ENCODE assay signal across 1 cellular context in the genomic region with DNA sequence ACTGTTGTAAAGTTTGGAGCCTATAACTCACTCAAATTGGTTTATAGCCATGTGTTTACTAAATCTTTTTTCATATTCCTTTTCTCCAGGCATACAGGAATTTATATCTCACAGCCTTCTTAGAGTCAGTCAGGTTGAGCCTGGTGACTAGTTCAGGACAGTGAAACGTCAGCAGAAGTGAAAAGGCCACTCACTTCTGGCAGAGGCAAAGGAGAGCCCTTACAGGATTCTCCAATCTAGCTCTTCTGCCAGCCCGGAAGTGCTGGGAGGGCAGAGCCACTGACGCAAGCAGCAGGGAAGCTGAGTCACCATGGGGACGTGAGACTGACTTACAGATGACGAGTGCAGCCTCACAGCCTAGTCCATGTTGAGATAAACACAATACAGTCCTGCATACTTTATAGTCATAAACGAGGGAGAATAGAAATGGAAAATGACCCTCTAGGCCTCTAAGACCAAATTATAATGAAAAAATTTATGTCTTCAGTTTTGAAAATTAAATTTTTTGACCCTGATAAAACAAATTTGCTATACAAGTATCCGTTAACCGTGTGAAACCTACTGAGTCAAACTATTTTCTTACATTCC.
TF ChIP-seq lines count a peak whose summit lies in the region.

No MANE protein-coding gene starts in this region.

TF ChIP-seq in K562, 482 proteins besides CTCF, POLR2A, EP300 and RAD21 (continued from another document):
- TF ChIP-seq, protein P1, sequence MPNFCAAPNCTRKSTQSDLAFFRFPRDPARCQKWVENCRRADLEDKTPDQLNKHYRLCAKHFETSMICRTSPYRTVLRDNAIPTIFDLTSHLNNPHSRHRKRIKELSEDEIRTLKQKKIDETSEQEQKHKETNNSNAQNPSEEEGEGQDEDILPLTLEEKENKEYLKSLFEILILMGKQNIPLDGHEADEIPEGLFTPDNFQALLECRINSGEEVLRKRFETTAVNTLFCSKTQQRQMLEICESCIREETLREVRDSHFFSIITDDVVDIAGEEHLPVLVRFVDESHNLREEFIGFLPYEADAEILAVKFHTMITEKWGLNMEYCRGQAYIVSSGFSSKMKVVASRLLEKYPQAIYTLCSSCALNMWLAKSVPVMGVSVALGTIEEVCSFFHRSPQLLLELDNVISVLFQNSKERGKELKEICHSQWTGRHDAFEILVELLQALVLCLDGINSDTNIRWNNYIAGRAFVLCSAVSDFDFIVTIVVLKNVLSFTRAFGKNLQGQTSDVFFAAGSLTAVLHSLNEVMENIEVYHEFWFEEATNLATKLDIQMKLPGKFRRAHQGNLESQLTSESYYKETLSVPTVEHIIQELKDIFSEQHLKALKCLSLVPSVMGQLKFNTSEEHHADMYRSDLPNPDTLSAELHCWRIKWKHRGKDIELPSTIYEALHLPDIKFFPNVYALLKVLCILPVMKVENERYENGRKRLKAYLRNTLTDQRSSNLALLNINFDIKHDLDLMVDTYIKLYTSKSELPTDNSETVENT (CRISPR knock-in tag; IDR thresholded peaks at IDR 0.05): no peak
- no peak for TF ChIP-seq ZNF239 (CRISPR knock-in tag; IDR thresholded peaks at IDR 0.05)
- TF ChIP-seq ADNP (tag; IDR thresholded peaks at IDR 0.05): no peak
- no peak for TF ChIP-seq ZNF444 (CRISPR knock-in tag; IDR thresholded peaks at IDR 0.05)
- TF ChIP-seq TCF3 (CRISPR knock-in tag; IDR thresholded peaks at IDR 0.05): no peak; the same call in 1 of the 2 replicates
- peak; percentile 12; the same call in 1 of the 2 replicates for TF ChIP-seq NCOR1 (IDR thresholded peaks at IDR 0.05)
- TF ChIP-seq CBX2 (IDR thresholded peaks at IDR 0.05; ENCODE audit: insufficient read depth, low read length, poor library complexity, severe bottlenecking): no peak
- TF ChIP-seq, protein P2, sequence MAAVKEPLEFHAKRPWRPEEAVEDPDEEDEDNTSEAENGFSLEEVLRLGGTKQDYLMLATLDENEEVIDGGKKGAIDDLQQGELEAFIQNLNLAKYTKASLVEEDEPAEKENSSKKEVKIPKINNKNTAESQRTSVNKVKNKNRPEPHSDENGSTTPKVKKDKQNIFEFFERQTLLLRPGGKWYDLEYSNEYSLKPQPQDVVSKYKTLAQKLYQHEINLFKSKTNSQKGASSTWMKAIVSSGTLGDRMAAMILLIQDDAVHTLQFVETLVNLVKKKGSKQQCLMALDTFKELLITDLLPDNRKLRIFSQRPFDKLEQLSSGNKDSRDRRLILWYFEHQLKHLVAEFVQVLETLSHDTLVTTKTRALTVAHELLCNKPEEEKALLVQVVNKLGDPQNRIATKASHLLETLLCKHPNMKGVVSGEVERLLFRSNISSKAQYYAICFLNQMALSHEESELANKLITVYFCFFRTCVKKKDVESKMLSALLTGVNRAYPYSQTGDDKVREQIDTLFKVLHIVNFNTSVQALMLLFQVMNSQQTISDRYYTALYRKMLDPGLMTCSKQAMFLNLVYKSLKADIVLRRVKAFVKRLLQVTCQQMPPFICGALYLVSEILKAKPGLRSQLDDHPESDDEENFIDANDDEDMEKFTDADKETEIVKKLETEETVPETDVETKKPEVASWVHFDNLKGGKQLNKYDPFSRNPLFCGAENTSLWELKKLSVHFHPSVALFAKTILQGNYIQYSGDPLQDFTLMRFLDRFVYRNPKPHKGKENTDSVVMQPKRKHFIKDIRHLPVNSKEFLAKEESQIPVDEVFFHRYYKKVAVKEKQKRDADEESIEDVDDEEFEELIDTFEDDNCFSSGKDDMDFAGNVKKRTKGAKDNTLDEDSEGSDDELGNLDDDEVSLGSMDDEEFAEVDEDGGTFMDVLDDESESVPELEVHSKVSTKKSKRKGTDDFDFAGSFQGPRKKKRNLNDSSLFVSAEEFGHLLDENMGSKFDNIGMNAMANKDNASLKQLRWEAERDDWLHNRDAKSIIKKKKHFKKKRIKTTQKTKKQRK (IDR thresholded peaks at IDR 0.05; ENCODE audit: borderline replicate concordance, low read depth, low read length): no peak
- TF ChIP-seq HDAC1 (IDR thresholded peaks at IDR 0.05): no peak
- TF ChIP-seq ZNF263 (CRISPR knock-in tag; IDR thresholded peaks at IDR 0.05; ENCODE audit: borderline replicate concordance): no peak
- TF ChIP-seq FOXK1 (CRISPR knock-in tag; IDR thresholded peaks at IDR 0.05; ENCODE audit: borderline replicate concordance): no peak
- TF ChIP-seq SNRNP70 (optimal IDR thresholded peaks at IDR 0.05; ENCODE audit: low read depth, low read length): no peak
- peak; percentile 97 for TF ChIP-seq C11orf30 (IDR thresholded peaks at IDR 0.05; ENCODE audit: low read depth)
- TF ChIP-seq, protein P3, sequence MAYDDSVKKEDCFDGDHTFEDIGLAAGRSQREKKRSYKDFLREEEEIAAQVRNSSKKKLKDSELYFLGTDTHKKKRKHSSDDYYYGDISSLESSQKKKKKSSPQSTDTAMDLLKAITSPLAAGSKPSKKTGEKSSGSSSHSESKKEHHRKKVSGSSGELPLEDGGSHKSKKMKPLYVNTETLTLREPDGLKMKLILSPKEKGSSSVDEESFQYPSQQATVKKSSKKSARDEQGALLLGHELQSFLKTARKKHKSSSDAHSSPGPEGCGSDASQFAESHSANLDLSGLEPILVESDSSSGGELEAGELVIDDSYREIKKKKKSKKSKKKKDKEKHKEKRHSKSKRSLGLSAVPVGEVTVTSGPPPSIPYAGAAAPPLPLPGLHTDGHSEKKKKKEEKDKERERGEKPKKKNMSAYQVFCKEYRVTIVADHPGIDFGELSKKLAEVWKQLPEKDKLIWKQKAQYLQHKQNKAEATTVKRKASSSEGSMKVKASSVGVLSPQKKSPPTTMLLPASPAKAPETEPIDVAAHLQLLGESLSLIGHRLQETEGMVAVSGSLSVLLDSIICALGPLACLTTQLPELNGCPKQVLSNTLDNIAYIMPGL (CRISPR knock-in tag; IDR thresholded peaks at IDR 0.05): no peak
- no peak for TF ChIP-seq SLC30A9 (CRISPR knock-in tag; IDR thresholded peaks at IDR 0.05)
- no peak for TF ChIP-seq KHSRP (IDR thresholded peaks at IDR 0.05)
- TF ChIP-seq ZNF133 (CRISPR knock-in tag; IDR thresholded peaks at IDR 0.05): no peak
- TF ChIP-seq NFYB (IDR thresholded peaks at IDR 0.05; ENCODE audit: extremely low read depth, insufficient read length): no peak
- TF ChIP-seq HIVEP1 (CRISPR knock-in tag; IDR thresholded peaks at IDR 0.05): peak; percentile 36; the same call in 1 of the 2 replicates
- TF ChIP-seq BRCA1 (IDR thresholded peaks at IDR 0.05): no peak
- no peak for TF ChIP-seq BRCA1 (CRISPR knock-in tag; IDR thresholded peaks at IDR 0.05)
- TF ChIP-seq RBM17 (IDR thresholded peaks at IDR 0.05; ENCODE audit: borderline replicate concordance, low read depth, low read length): no peak
- TF ChIP-seq ZNF780A (CRISPR knock-in tag; IDR thresholded peaks at IDR 0.05): no peak
- TF ChIP-seq, protein P4, sequence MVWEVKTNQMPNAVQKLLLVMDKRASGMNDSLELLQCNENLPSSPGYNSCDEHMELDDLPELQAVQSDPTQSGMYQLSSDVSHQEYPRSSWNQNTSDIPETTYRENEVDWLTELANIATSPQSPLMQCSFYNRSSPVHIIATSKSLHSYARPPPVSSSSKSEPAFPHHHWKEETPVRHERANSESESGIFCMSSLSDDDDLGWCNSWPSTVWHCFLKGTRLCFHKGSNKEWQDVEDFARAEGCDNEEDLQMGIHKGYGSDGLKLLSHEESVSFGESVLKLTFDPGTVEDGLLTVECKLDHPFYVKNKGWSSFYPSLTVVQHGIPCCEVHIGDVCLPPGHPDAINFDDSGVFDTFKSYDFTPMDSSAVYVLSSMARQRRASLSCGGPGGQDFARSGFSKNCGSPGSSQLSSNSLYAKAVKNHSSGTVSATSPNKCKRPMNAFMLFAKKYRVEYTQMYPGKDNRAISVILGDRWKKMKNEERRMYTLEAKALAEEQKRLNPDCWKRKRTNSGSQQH (CRISPR knock-in tag; IDR thresholded peaks at IDR 0.05): no peak
- TF ChIP-seq, protein P5, sequence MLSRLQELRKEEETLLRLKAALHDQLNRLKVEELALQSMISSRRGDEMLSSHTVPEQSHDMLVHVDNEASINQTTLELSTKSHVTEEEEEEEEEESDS (CRISPR knock-in tag; IDR thresholded peaks at IDR 0.05): no peak
- TF ChIP-seq, protein P6, sequence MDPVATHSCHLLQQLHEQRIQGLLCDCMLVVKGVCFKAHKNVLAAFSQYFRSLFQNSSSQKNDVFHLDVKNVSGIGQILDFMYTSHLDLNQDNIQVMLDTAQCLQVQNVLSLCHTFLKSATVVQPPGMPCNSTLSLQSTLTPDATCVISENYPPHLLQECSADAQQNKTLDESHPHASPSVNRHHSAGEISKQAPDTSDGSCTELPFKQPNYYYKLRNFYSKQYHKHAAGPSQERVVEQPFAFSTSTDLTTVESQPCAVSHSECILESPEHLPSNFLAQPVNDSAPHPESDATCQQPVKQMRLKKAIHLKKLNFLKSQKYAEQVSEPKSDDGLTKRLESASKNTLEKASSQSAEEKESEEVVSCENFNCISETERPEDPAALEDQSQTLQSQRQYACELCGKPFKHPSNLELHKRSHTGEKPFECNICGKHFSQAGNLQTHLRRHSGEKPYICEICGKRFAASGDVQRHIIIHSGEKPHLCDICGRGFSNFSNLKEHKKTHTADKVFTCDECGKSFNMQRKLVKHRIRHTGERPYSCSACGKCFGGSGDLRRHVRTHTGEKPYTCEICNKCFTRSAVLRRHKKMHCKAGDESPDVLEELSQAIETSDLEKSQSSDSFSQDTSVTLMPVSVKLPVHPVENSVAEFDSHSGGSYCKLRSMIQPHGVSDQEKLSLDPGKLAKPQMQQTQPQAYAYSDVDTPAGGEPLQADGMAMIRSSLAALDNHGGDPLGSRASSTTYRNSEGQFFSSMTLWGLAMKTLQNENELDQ (CRISPR knock-in tag; IDR thresholded peaks at IDR 0.05; ENCODE audit: borderline replicate concordance): no peak
- TF ChIP-seq CBX1 (IDR thresholded peaks at IDR 0.05; ENCODE audit: low read depth): no peak
- TF ChIP-seq TAF7 (tag; IDR thresholded peaks at IDR 0.05): no peak
- no peak; the same call in 1 of the 2 replicates for TF ChIP-seq TEAD4 (IDR thresholded peaks at IDR 0.05; ENCODE audit: low read length)
- TF ChIP-seq TEAD4 (CRISPR knock-in tag; IDR thresholded peaks at IDR 0.05; ENCODE audit: borderline replicate concordance): no peak
- TF ChIP-seq TBL1XR1 (IDR thresholded peaks at IDR 0.05; ENCODE audit: low read length in 2 of 2): peak in 1 of 2 experiments; percentile 91; a peak in 2 of 4 replicates
- no peak; the same call in 1 of the 2 replicates for TF ChIP-seq ZFP30 (CRISPR knock-in tag; IDR thresholded peaks at IDR 0.05; ENCODE audit: borderline replicate concordance)
- TF ChIP-seq ZZZ3 (IDR thresholded peaks at IDR 0.05): no peak
- TF ChIP-seq LARP7 (IDR thresholded peaks at IDR 0.05): no peak
- TF ChIP-seq EHMT2 (IDR thresholded peaks at IDR 0.05): no peak
- TF ChIP-seq, protein P7, sequence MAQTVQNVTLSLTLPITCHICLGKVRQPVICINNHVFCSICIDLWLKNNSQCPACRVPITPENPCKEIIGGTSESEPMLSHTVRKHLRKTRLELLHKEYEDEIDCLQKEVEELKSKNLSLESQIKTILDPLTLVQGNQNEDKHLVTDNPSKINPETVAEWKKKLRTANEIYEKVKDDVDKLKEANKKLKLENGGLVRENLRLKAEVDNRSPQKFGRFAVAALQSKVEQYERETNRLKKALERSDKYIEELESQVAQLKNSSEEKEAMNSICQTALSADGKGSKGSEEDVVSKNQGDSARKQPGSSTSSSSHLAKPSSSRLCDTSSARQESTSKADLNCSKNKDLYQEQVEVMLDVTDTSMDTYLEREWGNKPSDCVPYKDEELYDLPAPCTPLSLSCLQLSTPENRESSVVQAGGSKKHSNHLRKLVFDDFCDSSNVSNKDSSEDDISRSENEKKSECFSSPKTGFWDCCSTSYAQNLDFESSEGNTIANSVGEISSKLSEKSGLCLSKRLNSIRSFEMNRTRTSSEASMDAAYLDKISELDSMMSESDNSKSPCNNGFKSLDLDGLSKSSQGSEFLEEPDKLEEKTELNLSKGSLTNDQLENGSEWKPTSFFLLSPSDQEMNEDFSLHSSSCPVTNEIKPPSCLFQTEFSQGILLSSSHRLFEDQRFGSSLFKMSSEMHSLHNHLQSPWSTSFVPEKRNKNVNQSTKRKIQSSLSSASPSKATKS (CRISPR knock-in tag; IDR thresholded peaks at IDR 0.05): no peak
- TF ChIP-seq, protein P8, sequence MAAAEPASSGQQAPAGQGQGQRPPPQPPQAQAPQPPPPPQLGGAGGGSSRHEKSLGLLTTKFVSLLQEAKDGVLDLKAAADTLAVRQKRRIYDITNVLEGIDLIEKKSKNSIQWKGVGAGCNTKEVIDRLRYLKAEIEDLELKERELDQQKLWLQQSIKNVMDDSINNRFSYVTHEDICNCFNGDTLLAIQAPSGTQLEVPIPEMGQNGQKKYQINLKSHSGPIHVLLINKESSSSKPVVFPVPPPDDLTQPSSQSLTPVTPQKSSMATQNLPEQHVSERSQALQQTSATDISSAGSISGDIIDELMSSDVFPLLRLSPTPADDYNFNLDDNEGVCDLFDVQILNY (CRISPR knock-in tag; IDR thresholded peaks at IDR 0.05): no peak
- peak; percentile 84; the same call in 1 of the 2 replicates for TF ChIP-seq CTBP1 (IDR thresholded peaks at IDR 0.05; ENCODE audit: borderline replicate concordance)
- TF ChIP-seq ZNF766 (CRISPR knock-in tag; conservative IDR thresholded peaks at IDR 0.05): peak; percentile 87
- TF ChIP-seq ZNF408 (CRISPR knock-in tag; IDR thresholded peaks at IDR 0.05; ENCODE audit: low read depth): no peak
- no peak for TF ChIP-seq NR1H2 (CRISPR knock-in tag; IDR thresholded peaks at IDR 0.05)
- TF ChIP-seq, protein P9, sequence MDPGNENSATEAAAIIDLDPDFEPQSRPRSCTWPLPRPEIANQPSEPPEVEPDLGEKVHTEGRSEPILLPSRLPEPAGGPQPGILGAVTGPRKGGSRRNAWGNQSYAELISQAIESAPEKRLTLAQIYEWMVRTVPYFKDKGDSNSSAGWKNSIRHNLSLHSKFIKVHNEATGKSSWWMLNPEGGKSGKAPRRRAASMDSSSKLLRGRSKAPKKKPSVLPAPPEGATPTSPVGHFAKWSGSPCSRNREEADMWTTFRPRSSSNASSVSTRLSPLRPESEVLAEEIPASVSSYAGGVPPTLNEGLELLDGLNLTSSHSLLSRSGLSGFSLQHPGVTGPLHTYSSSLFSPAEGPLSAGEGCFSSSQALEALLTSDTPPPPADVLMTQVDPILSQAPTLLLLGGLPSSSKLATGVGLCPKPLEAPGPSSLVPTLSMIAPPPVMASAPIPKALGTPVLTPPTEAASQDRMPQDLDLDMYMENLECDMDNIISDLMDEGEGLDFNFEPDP (CRISPR knock-in tag; IDR thresholded peaks at IDR 0.05): no peak
- no peak for TF ChIP-seq HNRNPL (IDR thresholded peaks at IDR 0.05; ENCODE audit: low read depth, low read length)
- peak; percentile 94 for TF ChIP-seq MAFG (tag; conservative IDR thresholded peaks at IDR 0.05)
- peak; percentile 95 for TF ChIP-seq ETV1 (tag; conservative IDR thresholded peaks at IDR 0.05; ENCODE audit: low read depth)
- no peak for TF ChIP-seq NUFIP1 (IDR thresholded peaks at IDR 0.05; ENCODE audit: partially characterized antibody)
- no peak for TF ChIP-seq MCM5 (IDR thresholded peaks at IDR 0.05; ENCODE audit: low read depth)
- TF ChIP-seq MCM7 (IDR thresholded peaks at IDR 0.05): no peak
- TF ChIP-seq MYBL2 (IDR thresholded peaks at IDR 0.05; ENCODE audit: low read depth): no peak
- TF ChIP-seq MYBL2 (CRISPR knock-in tag; IDR thresholded peaks at IDR 0.05; ENCODE audit: borderline replicate concordance): no peak
- no peak for TF ChIP-seq SREBF2 (CRISPR knock-in tag; IDR thresholded peaks at IDR 0.05)
- TF ChIP-seq ZNF57 (CRISPR knock-in tag; IDR thresholded peaks at IDR 0.05): no peak
- TF ChIP-seq BMI1 (IDR thresholded peaks at IDR 0.05; ENCODE audit: low read length): no peak
TF ChIP-seq in K562: peak in this region for 132.
